20 cellular contexts compared by ENCODE assay signal in the genomic region with DNA sequence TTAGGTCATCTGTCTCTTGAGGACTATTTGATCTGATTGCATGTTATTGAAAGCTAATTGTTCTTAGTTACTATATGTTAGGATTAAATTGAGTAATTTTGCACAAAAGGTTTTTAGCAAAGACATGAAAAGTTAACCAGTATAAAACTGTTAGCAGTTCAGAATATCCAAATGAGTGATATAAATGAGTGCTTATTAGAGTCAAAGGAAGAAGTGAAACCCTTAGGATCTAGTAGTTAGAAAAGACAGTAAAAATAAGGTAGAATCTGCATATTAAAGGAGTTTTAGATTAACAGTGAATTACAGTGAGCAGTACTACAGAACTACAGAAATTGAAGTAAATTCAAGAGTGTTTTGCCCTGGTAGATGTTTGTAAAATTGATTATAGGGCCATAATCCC. TPM values are rescaled to one million over a fixed set of nuclear protein-coding genes. Genes with fewer than 3 reads are reported as not detected.
DNase-seq lines count a peak whose midpoint lies in the region; ATAC-seq and TF ChIP-seq lines count a peak whose summit lies in the region.
"Had no signal": no experiment of that assay in that cellular context is flagged by ENCODE, and none has a peak within 500 bp of the region (broad histone marks: within the 10 kb centered on the region; RNA-seq: fewer than 3 reads in every experiment).

No MANE protein-coding gene starts in this region.

- H3K27ac Mint-ChIP-seq in CD4-positive, CD25-positive, alpha-beta regulatory T cell = peak overlapping the region; percentile 21 to 72 (median 31)
- peak overlapping the region; percentile 39 to 78 (median 64) for H3K27ac Mint-ChIP-seq in CD8-positive, alpha-beta memory T cell
- H3K27ac Mint-ChIP-seq in T-helper 17 cell = peak overlapping the region; percentile 88
- H3K27ac Mint-ChIP-seq in immature natural killer cell = peak overlapping the region; percentile 73 to 92 (median 90)

- peak overlapping the region in 3 of 4 donors; percentile 1 to 57 (median 27) for H3K4me3 Mint-ChIP-seq in CD4-positive, CD25-positive, alpha-beta regulatory T cell
- peak overlapping the region; percentile 7 to 67 (median 45) for H3K4me3 Mint-ChIP-seq in CD8-positive, alpha-beta memory T cell
- H3K4me3 Mint-ChIP-seq in T-helper 17 cell (peak overlapping the region; percentile 72), immature natural killer cell (peak overlapping the region; percentile 60 to 81 (median 75))
- H3K4me3 Mint-ChIP-seq: endodermal cell; T-helper 2 cell treated with Interferon-gamma antibody and Interleukin-4, amounts not matched to agents 5 μg/mL and 100 μg/mL, for 36 hours had no signal

- H3K4me1 Mint-ChIP-seq in CD4-positive, CD25-positive, alpha-beta regulatory T cell = peaks cover 60 to 94% (median 74%) of the 10 kb centered on the region in 4 donors
- H3K4me1 Mint-ChIP-seq in CD8-positive, alpha-beta memory T cell = peaks cover 83 to 97% (median 97%) of the 10 kb centered on the region in 3 donors
- H3K4me1 Mint-ChIP-seq in T-helper 17 cell = peaks cover 47% of the 10 kb centered on the region
- peaks cover 98% of the 10 kb centered on the region in 2 donors for H3K4me1 Mint-ChIP-seq in immature natural killer cell

- CTCF ChIA-PET in CD8-positive, alpha-beta memory T cell (lab: Charles Lee) = interaction anchor here (1.6 kb wide), 1 partner anchor 265 kb away, joined by 5 read pairs; no protein-coding TSS in a partner anchor

- no peak for TF ChIP-seq CTCF in uterus (IDR thresholded peaks at IDR 0.05)

- peaks cover 27% of the 10 kb centered on the region for H3K36me3 ChIP-seq in CD4-positive, CD25-positive, alpha-beta regulatory T cell (ENCODE audit: control insufficient read depth, insufficient read depth, low read length)
- H3K36me3 ChIP-seq in CD8-positive, alpha-beta memory T cell (ENCODE audit: insufficient read depth, low read length) = peaks cover 10% of the 10 kb centered on the region
- H3K36me3 ChIP-seq in uterus = no peaks in the 10 kb centered on the region

- no peaks in the 10 kb centered on the region for H3K27me3 ChIP-seq in CD4-positive, CD25-positive, alpha-beta regulatory T cell (ENCODE audit: control insufficient read depth, insufficient read depth, low read length)
- H3K27me3 ChIP-seq in CD8-positive, alpha-beta memory T cell (ENCODE audit: insufficient read depth, low read length, poor library complexity, severe bottlenecking) = no peaks in the 10 kb centered on the region
- no peaks in the 10 kb centered on the region for H3K27me3 ChIP-seq in uterus
- H3K27me3 ChIP-seq: heart right ventricle, SJCRH30, testis had no signal

- peaks cover 0 to 7% (median 4%) of the 10 kb centered on the region in 7 donors for H3K9me3 Mint-ChIP-seq in CD4-positive, CD25-positive, alpha-beta regulatory T cell
- peaks cover 0 to 4% (median 3%) of the 10 kb centered on the region in 5 donors for H3K9me3 Mint-ChIP-seq in CD8-positive, alpha-beta memory T cell
- H3K9me3 Mint-ChIP-seq in immature natural killer cell = peaks cover 0 to 1% (median 0%) of the 10 kb centered on the region in 6 donors

- H3K9me3 ChIP-seq in CD4-positive, CD25-positive, alpha-beta regulatory T cell (ENCODE audit: control insufficient read depth in 2 of 2, low read length in 2 of 2) = peaks cover 6 to 8% of the 10 kb centered on the region in 2 experiments
- H3K9me3 ChIP-seq in CD8-positive, alpha-beta memory T cell (ENCODE audit: low read length) = no peaks in the 10 kb centered on the region
- H3K9me3 ChIP-seq in T-helper 17 cell (ENCODE audit: control insufficient read depth, low read length, poor library complexity, severe bottlenecking) = peaks cover 4% of the 10 kb centered on the region
- H3K9me3 ChIP-seq in uterus = peaks cover 0 to 5% of the 10 kb centered on the region in 2 donors
- H3K9me3 ChIP-seq: testis had no signal

- no peak for TF ChIP-seq POLR2A in uterus (IDR thresholded peaks at IDR 0.05)

- POLR2A ChIA-PET in CD8-positive, alpha-beta memory T cell (lab: Charles Lee) = interaction anchor here (0.7 kb wide), 1 partner anchor 154 kb away, joined by 6 read pairs; no protein-coding TSS in a partner anchor

- H3K4me3 ChIP-seq in CD4-positive, CD25-positive, alpha-beta regulatory T cell (ENCODE audit: low read depth, low read length) = peak overlapping the region; percentile 64
- H3K4me3 ChIP-seq in CD8-positive, alpha-beta memory T cell (ENCODE audit: low read length) = no peak overlapping the region
- no peak overlapping the region for H3K4me3 ChIP-seq in uterus
- H3K4me3 ChIP-seq: heart right ventricle, PC-9, SJCRH30, skin epidermis, testis had no signal

- no peak for DNase-seq in CD4-positive, CD25-positive, alpha-beta regulatory T cell
- no peak for DNase-seq in CD8-positive, alpha-beta memory T cell
- DNase-seq in T-helper 17 cell = no peak
- no peak for DNase-seq in immature natural killer cell
- no peak for DNase-seq in cerebellar cortex (ENCODE audit: low spot score)
- no peak for DNase-seq in DMS79 (lab: John Stamatoyannopoulos, UW)
- DNase-seq in uterus = no peak
- DNase-seq: amniotic stem cell; endodermal cell; heart right ventricle; NCI-H1105 treated with DMSO at 0.1 percent for 48 hours; NCI-H69; PC-9; SJCRH30; stimulated activated CD4-positive, alpha-beta T cell treated with anti-CD3 and anti-CD28 coated beads, Interleukin-4, amount 100 ng/mL, for 4 hours; testis had no signal

- H3K27ac ChIP-seq in CD4-positive, CD25-positive, alpha-beta regulatory T cell (ENCODE audit: insufficient read depth, low read length, poor library complexity, severe bottlenecking) = peak overlapping the region; percentile 27
- H3K27ac ChIP-seq in CD8-positive, alpha-beta memory T cell (ENCODE audit: low read depth, low read length) = no peak overlapping the region
- H3K27ac ChIP-seq in uterus = no peak overlapping the region
- H3K27ac ChIP-seq: PC-9, SJCRH30 had no signal

- peaks cover 69% of the 10 kb centered on the region for H3K4me1 ChIP-seq in CD4-positive, CD25-positive, alpha-beta regulatory T cell (ENCODE audit: control insufficient read depth, insufficient read depth, low read length, poor library complexity, severe bottlenecking)
- H3K4me1 ChIP-seq in CD8-positive, alpha-beta memory T cell (ENCODE audit: insufficient read depth, low read length) = peaks cover 68% of the 10 kb centered on the region
- peaks cover 0 to 5% of the 10 kb centered on the region in 2 donors for H3K4me1 ChIP-seq in uterus
- H3K4me1 ChIP-seq: SJCRH30 had no signal

- peaks cover 41% of the 10 kb centered on the region for H3K36me3 Mint-ChIP-seq in CD4-positive, CD25-positive, alpha-beta regulatory T cell
- peaks cover 17 to 68% (median 28%) of the 10 kb centered on the region in 3 donors for H3K36me3 Mint-ChIP-seq in CD8-positive, alpha-beta memory T cell
- peaks cover 3% of the 10 kb centered on the region for H3K36me3 Mint-ChIP-seq in T-helper 17 cell (ENCODE audit: low read depth)
- peaks cover 17 to 33% (median 30%) of the 10 kb centered on the region in 3 donors for H3K36me3 Mint-ChIP-seq in immature natural killer cell

- ATAC-seq in CD4-positive, CD25-positive, alpha-beta regulatory T cell (ENCODE audit: low read depth in 2 of 2) = no peak
- ATAC-seq in T-helper 17 cell (no peak), HG03135 (IDR thresholded peaks at IDR 0.05; ENCODE audit: unreplicated experiment) (no peak)
- ATAC-seq: HCT116 had no signal

- intact Hi-C loops in uterus (cut with DNase I; ENCODE audit: low total_unique reads) = no loop called here

- H3K27me3 Mint-ChIP-seq in CD4-positive, CD25-positive, alpha-beta regulatory T cell = no peaks in the 10 kb centered on the region
- H3K27me3 Mint-ChIP-seq in CD8-positive, alpha-beta memory T cell = peaks cover 0 to 1% of the 10 kb centered on the region in 2 donors
- no peaks in the 10 kb centered on the region for H3K27me3 Mint-ChIP-seq in T-helper 17 cell
- peaks cover 0 to 11% (median 11%) of the 10 kb centered on the region in 3 donors for H3K27me3 Mint-ChIP-seq in immature natural killer cell (ENCODE audit: low read depth in 3 of 3)

RNA-seq across cellular contexts. Expression of gene RAP1B, which starts 12.4 kb away (rescaled TPM):
- total RNA-seq in CD4-positive, CD25-positive, alpha-beta regulatory T cell = 290 TPM
- 100 to 1,000 TPM; 399 to 465 (median 425) TPM for polyA plus RNA-seq in CD4-positive, CD25-positive, alpha-beta regulatory T cell
- 100 to 1,000 TPM; 271 to 281 TPM for total RNA-seq in CD8-positive, alpha-beta memory T cell
- 589 TPM for polyA plus RNA-seq in CD8-positive, alpha-beta memory T cell
- total RNA-seq in T-helper 17 cell = 100 to 1,000 TPM; 251 to 319 TPM
- polyA plus RNA-seq in immature natural killer cell = 1,000 to 10,000 TPM; 1,248 to 1,847 (median 1,256) TPM
- 100 to 1,000 TPM; 166 to 257 (median 214) TPM for total RNA-seq in uterus

Comparison
In these comparisons a context has a peak if more than half of its experiments do, and no peak if none do; other contexts are left out.
1. H3K27ac Mint-ChIP-seq: peak in every context shown above with its lines; median percentile 90 in immature natural killer cell; 88 in T-helper 17 cell; 64 in CD8-positive, alpha-beta memory T cell; 31 in CD4-positive, CD25-positive, alpha-beta regulatory T cell.